ENCODE assay signal across 23 cellular contexts in genomic region chr5:64622991-64623390, GRCh38.
A peak's percentile ranks its signal among the peaks of the same experiment; 100 is the strongest.
DNase-seq lines count a peak whose midpoint lies in the region; ATAC-seq, FAIRE-seq and TF ChIP-seq lines count a peak whose summit lies in the region.
"Had no signal": no experiment of that assay in that cellular context is flagged by ENCODE, and none has a peak within 500 bp of the region (broad histone marks: within the 10 kb centered on the region; RNA-seq: fewer than 3 reads in every experiment).

No MANE protein-coding gene starts in this region.

- no peak overlapping the region for H3K9ac ChIP-seq in GM12878 (ENCODE audit: control insufficient read depth, insufficient read depth, low read length)
- H3K9ac ChIP-seq: BLaER1 treated with 17β-estradiol and CSF1 and Interleukin-3, amounts not matched to agents 10 nM and 100 nM; GM23248 had no signal

- no peak overlapping the region for H2AFZ ChIP-seq in GM12878 (ENCODE audit: control insufficient read depth, low read depth, low read length)
- H2AFZ ChIP-seq: GM23248 had no signal

- H3K27ac ChIP-seq in GM12878 (ENCODE audit: control insufficient read depth, insufficient read depth) (no peak overlapping the region), transverse colon (no peak overlapping the region)
- H3K27ac ChIP-seq: A549; BLaER1 treated with 17β-estradiol and CSF1 and Interleukin-3, amounts not matched to agents 10 nM and 100 nM; GM23248 had no signal

- H3K79me2 ChIP-seq in GM12878 (ENCODE audit: control insufficient read depth, insufficient read depth, low read length): no peaks in the 10 kb centered on the region

- no TSS peak for BruUV-seq in GM12878 (replicated peaks; lab: Mats Ljungman, UMichigan)

- FAIRE-seq in GM12878 (lab: Jason Lieb, UNC): no peak
- FAIRE-seq: A549, D721Med, GM12892, H1 had no signal

- H3K4me1 ChIP-seq in GM12878 (ENCODE audit: control insufficient read depth, insufficient read depth, low read length) (no peaks in the 10 kb centered on the region), transverse colon (no peaks in the 10 kb centered on the region)
- H3K4me1 ChIP-seq: A549; BE2C; BLaER1 treated with 17β-estradiol and CSF1 and Interleukin-3, amounts not matched to agents 10 nM and 100 nM had no signal

- H3K9me3 ChIP-seq in GM12878 (replicated peaks; ENCODE audit: control insufficient read depth, insufficient read depth, low read length): no peaks in the 10 kb centered on the region
- H3K9me3 ChIP-seq in transverse colon: no peaks in the 10 kb centered on the region
- H3K9me3 ChIP-seq: A549; BE2C; BLaER1 treated with 17β-estradiol and CSF1 and Interleukin-3, amounts not matched to agents 10 nM and 100 nM had no signal

- H3K27me3 ChIP-seq in GM12878 (replicated peaks in 1 of 2; ENCODE audit: control insufficient read depth in 2 of 2, insufficient read depth in 2 of 2, low read length in 1 of 2) (no peaks in the 10 kb centered on the region), transverse colon (no peaks in the 10 kb centered on the region)
- H3K27me3 ChIP-seq: BLaER1 treated with 17β-estradiol and CSF1 and Interleukin-3, amounts not matched to agents 10 nM and 100 nM had no signal

- H4K20me1 ChIP-seq in GM12878 (ENCODE audit: control insufficient read depth, insufficient read depth): no peaks in the 10 kb centered on the region
- H4K20me1 ChIP-seq: BLaER1 treated with 17β-estradiol and CSF1 and Interleukin-3, amounts not matched to agents 10 nM and 100 nM had no signal

- DNase-seq in GM12878 (ENCODE audit: low read depth, low spot score) (no peak), KBM-7 (no peak), midbrain (lab: John Stamatoyannopoulos, UW) (no peak), transverse colon (no peak)
- DNase-seq: 8988T; ACHN; AML-193; BE2C; CD4-positive, alpha-beta T cell; CD8-positive, alpha-beta memory T cell; DMS79; EL; GDM1; GM23248; H7; HCEC 1CT had no signal

- SMC1A ChIA-PET in GM12878 (lab: Charles Lee; ENCODE audit: uncharacterized antibody, unreplicated experiment): interaction anchor here (3.2 kb wide), 1 partner anchor 12 kb away, joined by 20 read pairs; no protein-coding TSS in a partner anchor

- TF ChIP-seq POLR2A in GM12878 (IDR thresholded peaks at IDR 0.05; ENCODE audit: low read depth, low read length) (no peak), transverse colon (IDR thresholded peaks at IDR 0.05) (no peak)

- intact Hi-C loops in GM12878 (cut with micrococcal nuclease; ENCODE audit: unreplicated experiment) (no loop called here), transverse colon (cut with DNase I; ENCODE audit: low total_unique reads) (no loop called here)

- in situ Hi-C loops in GM12878 (cut with MboI): no loop called here
- in situ Hi-C loops in KBM-7 (cut with MboI; ENCODE audit: low pct_unique_long_range_greater_than_20kb, low sequenced_read_pairs): no loop called here
- in situ Hi-C loops in transverse colon (cut with MboI; ENCODE audit: low pct_ligation_motif_present in 1 of 4, low pct_unique_long_range_greater_than_20kb in 1 of 4, low sequenced_read_pairs in 3 of 4): loop anchor here in 3 of 4 donors (25.0 kb wide), 3 partner anchors 386 to 486 kb away; partner anchors contain the start of gene RNF180 (in 1 of the 3)

- CTCF ChIA-PET in GM12878 (lab: Yijun Ruan, JAX): interaction anchor here (1.6 to 4.1 kb wide), 3 partner anchors 9 to 12 kb away, joined by 6 to 26 read pairs (median 10); no protein-coding TSS in a partner anchor

- H3K4me3 ChIP-seq in GM12878 (no peak overlapping the region), transverse colon (no peak overlapping the region)
- H3K4me3 ChIP-seq: A549; BLaER1 treated with 17β-estradiol and CSF1 and Interleukin-3, amounts not matched to agents 10 nM and 100 nM; GM23248 had no signal

- no peak overlapping the region for H3K4me2 ChIP-seq in GM12878 (ENCODE audit: control insufficient read depth, insufficient read depth)
- H3K4me2 ChIP-seq: A549; BLaER1 treated with 17β-estradiol and CSF1 and Interleukin-3, amounts not matched to agents 10 nM and 100 nM had no signal

- TF ChIP-seq CTCF in GM12878 (IDR thresholded peaks at IDR 0.05 in 2 of 3, conservative IDR thresholded peaks at IDR 0.05 in 1 of 3; ENCODE audit: control insufficient read depth in 2 of 3, extremely low read depth in 1 of 3, insufficient read depth in 1 of 3, low read depth in 3 of 3, low read length in 3 of 3) (no peak), transverse colon (IDR thresholded peaks at IDR 0.05) (no peak)

- TF ChIP-seq EP300 in GM12878 (IDR thresholded peaks at IDR 0.05; ENCODE audit: borderline replicate concordance in 1 of 2, control insufficient read depth in 1 of 2, low read depth in 2 of 2, low read length in 2 of 2) (no peak), transverse colon (IDR thresholded peaks at IDR 0.05; ENCODE audit: low read depth) (no peak)

- 5% methylated on average over 2 of the region's 2 CpGs for WGBS in GM12878 (ENCODE audit: insufficient coverage, insufficient replicate concordance, low lambda C conversion rate, missing lambda C conversion rate)
- WGBS in transverse colon (ENCODE audit: low coverage in 1 of 2), 2 donors: 30 to 55% methylated on average over 2 of the region's 2 CpGs

- RAD21 ChIA-PET in GM12878 (lab: Charles Lee; ENCODE audit: unreplicated experiment): no interaction called here

- ATAC-seq in GM18870 (IDR thresholded peaks at IDR 0.05; ENCODE audit: unreplicated experiment) (peak; percentile 67), HG02623 (IDR thresholded peaks at IDR 0.05; ENCODE audit: unreplicated experiment) (peak; percentile 50), GM12878 (peak; percentile 71)
- ATAC-seq: A549 had no signal

- no peak for TF ChIP-seq RAD21 in GM12878 (IDR thresholded peaks at IDR 0.05; ENCODE audit: insufficient read depth, low read depth, low read length)

- POLR2A ChIA-PET in GM12878 (lab: Charles Lee): no interaction called here

- no peaks in the 10 kb centered on the region for H3K36me3 ChIP-seq in GM12878 (ENCODE audit: control insufficient read depth in 2 of 2, insufficient read depth in 2 of 2, low read length in 1 of 2)
- H3K36me3 ChIP-seq in transverse colon: no peaks in the 10 kb centered on the region
- H3K36me3 ChIP-seq: BE2C; BLaER1 treated with 17β-estradiol and CSF1 and Interleukin-3, amounts not matched to agents 10 nM and 100 nM had no signal

TF ChIP-seq in GM12878, 131 proteins besides CTCF, POLR2A, EP300 and RAD21 (continues in another document):
- TF ChIP-seq CHD4 (IDR thresholded peaks at IDR 0.05) (no peak), ZNF24 (IDR thresholded peaks at IDR 0.05) (no peak), JUNB (IDR thresholded peaks at IDR 0.05) (peak; percentile 67; the same call in 1 of the 2 replicates), POLR2AphosphoS5 (IDR thresholded peaks at IDR 0.05; ENCODE audit: low read length) (no peak), CREM (IDR thresholded peaks at IDR 0.05; ENCODE audit: low read depth) (no peak), ATF7 (IDR thresholded peaks at IDR 0.05; ENCODE audit: low read depth) (no peak), SKIL (IDR thresholded peaks at IDR 0.05; ENCODE audit: low read depth, poor library complexity, severe bottlenecking) (no peak), ETV6 (conservative IDR thresholded peaks at IDR 0.05 in 1 of 2, IDR thresholded peaks at IDR 0.05 in 1 of 2; ENCODE audit: borderline replicate concordance in 1 of 2, low read depth in 1 of 2) (no peak), KAT2A (conservative IDR thresholded peaks at IDR 0.05; ENCODE audit: control insufficient read depth, low read depth, low read length) (no peak), NR2F1 (conservative IDR thresholded peaks at IDR 0.05) (no peak), MYC (IDR thresholded peaks at IDR 0.05; ENCODE audit: insufficient read depth, insufficient read length, insufficient replicate concordance, low read length, severe bottlenecking) (no peak), IRF4 (IDR thresholded peaks at IDR 0.05; ENCODE audit: low read depth, low read length) (peak; percentile 42; the same call in 1 of the 2 replicates), ZNF274 (IDR thresholded peaks at IDR 0.05; ENCODE audit: insufficient read depth, insufficient read length) (no peak)

Comparison
In these comparisons a context has a peak if more than half of its experiments do, and no peak if none do; other contexts are left out.
1. in situ Hi-C loops: an anchor here in transverse colon (25.0 kb wide); none called in GM12878 and KBM-7.